10 cellular contexts compared by ENCODE assay signal in the genomic region with DNA sequence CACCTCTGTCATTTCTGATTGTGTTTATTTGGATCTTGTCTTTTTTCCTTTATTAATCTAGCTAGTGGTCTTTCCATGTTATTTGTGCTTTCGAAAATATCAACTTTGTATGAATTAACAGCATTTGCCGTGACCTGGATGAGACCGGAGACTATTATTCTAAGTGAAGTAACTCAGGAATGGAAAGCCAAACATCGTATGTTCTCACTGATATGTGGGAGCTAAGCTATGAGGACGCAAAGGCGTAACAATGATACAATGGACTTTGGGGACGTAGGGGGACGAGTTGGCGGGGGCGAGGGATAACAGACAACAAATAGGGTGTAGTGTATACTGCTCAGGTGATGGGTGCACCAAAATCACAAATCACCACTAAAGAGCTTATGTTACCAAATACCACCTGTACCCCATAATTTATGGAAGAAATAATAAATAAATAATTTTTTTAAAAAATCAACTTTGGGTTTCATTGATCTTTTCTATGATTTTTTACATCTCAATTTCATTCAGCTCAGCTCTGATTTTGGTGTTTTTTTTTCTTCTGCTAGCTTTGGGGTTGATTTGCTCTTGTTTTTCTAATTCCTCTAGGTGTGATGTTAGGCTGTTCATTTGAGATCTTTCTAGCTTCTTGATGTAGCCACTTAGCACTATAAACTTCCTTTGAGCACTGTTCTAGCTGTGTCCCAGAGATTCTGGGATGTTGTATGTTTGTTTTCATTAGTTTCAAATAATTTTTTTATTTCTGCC. TPM values are rescaled to one million over a fixed set of nuclear protein-coding genes. Genes with fewer than 3 reads are reported as not detected.
"Had no signal": no experiment of that assay in that cellular context is flagged by ENCODE, and none has a peak within 500 bp of the region (broad histone marks: within the 10 kb centered on the region; RNA-seq: fewer than 3 reads in every experiment).

No MANE protein-coding gene starts in this region.

RNA-seq across cellular contexts. Expression of a gene that starts 27.1 kb away (rescaled TPM):
- total RNA-seq: activated CD4-positive, alpha-beta T cell treated with anti-CD3 and anti-CD28 coated beads for 36 hours; activated CD8-positive, alpha-beta T cell treated with anti-CD3 and anti-CD28 coated beads for 36 hours; activated naive CD8-positive, alpha-beta T cell treated with anti-CD3 and anti-CD28 coated beads, Interleukin-2, amount 10 ng/mL, durations not matched to agents 7 days and 5 days; cerebellum; dermis microvascular lymphatic vessel endothelial cell; left ventricle myocardium inferior; mesenteric fat pad; myocyte; pancreas; renal cortical epithelial cell had no signal
